1 cellular context compared by ENCODE assay signal in genomic region chr1:55214214-55214902, GRCh38.
TF ChIP-seq lines count a peak whose summit lies in the region.

No MANE protein-coding gene starts in this region.

TF ChIP-seq in HEK293, 187 proteins besides CTCF, POLR2A, EP300 and RAD21 (continued from another document):
- TF ChIP-seq PRDM10 (tag by site-specific recombination; IDR thresholded peaks at IDR 0.05) (peak; percentile 32; the same call in 1 of the 2 replicates), ZNF398 (tag by site-specific recombination; IDR thresholded peaks at IDR 0.05) (peak; percentile 92), ZNF639 (tag by site-specific recombination; IDR thresholded peaks at IDR 0.05) (no peak), ZNF501 (tag by site-specific recombination; IDR thresholded peaks at IDR 0.05) (peak; percentile 74; the same call in 1 of the 2 replicates), ZSCAN16 (tag by site-specific recombination; IDR thresholded peaks at IDR 0.05) (no peak), ZBTB26 (tag by site-specific recombination; optimal IDR thresholded peaks at IDR 0.05) (peak; percentile 6), EGR2 (tag by site-specific recombination; IDR thresholded peaks at IDR 0.05; ENCODE audit: low read depth) (peak; percentile 81), ZIC2 (tag by site-specific recombination; IDR thresholded peaks at IDR 0.05) (peak; percentile 97)
- TF ChIP-seq, protein P1, sequence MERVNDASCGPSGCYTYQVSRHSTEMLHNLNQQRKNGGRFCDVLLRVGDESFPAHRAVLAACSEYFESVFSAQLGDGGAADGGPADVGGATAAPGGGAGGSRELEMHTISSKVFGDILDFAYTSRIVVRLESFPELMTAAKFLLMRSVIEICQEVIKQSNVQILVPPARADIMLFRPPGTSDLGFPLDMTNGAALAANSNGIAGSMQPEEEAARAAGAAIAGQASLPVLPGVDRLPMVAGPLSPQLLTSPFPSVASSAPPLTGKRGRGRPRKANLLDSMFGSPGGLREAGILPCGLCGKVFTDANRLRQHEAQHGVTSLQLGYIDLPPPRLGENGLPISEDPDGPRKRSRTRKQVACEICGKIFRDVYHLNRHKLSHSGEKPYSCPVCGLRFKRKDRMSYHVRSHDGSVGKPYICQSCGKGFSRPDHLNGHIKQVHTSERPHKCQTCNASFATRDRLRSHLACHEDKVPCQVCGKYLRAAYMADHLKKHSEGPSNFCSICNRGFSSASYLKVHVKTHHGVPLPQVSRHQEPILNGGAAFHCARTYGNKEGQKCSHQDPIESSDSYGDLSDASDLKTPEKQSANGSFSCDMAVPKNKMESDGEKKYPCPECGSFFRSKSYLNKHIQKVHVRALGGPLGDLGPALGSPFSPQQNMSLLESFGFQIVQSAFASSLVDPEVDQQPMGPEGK (tag by site-specific recombination; IDR thresholded peaks at IDR 0.05): peak; percentile 94
